In the genomic region with DNA sequence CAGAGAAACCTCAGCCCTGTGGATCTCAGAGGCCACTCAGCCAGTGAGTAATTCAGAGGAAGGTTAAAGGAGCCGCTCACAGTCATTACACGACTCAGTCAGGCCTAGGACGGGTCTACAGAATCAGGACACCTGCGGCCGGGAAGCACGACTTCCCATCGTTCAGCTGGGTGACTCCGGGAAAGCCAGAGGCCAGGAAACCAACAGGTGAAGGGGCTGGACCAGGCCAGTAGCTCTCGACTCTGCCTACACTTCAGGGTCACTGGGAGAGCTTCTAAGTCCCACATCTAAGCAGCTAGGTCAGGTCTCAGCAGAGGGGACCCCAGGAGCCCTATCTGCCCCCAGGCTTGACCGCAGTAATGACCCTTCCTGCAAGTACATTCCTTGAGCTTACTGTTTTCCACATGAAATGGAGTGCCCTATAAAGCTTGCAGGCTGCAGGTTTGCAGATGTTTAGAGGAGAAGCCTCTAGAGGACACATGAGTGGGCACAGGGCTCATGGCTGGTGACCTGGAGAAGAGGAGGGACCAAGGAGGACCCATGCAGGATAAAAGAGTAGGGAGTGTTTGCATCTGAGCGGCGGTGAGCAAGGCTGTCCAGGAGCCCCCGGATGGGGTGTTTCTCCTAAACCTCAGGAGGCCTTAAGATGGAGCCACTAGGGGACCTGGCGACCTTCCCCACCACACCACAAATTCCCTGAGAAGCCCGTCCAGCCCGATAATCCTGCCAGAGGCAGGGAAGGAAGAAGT, we compare ENCODE assay signal across 25 cellular contexts. TPM values are rescaled to one million over a fixed set of nuclear protein-coding genes. Genes with fewer than 3 reads are reported as not detected.
DNase-seq lines count a peak whose midpoint lies in the region; ATAC-seq, FAIRE-seq and TF ChIP-seq lines count a peak whose summit lies in the region.
"Had no signal": no experiment of that assay in that cellular context is flagged by ENCODE, and none has a peak within 500 bp of the region (broad histone marks: within the 10 kb centered on the region; RNA-seq: fewer than 3 reads in every experiment).

No MANE protein-coding gene starts in this region.

- peak; percentile 22 for ATAC-seq in stimulated activated naive CD8-positive, alpha-beta T cell treated with anti-CD3 and anti-CD28 coated beads, Interleukin-15, amount 100 ng/mL, for 72 hours
- no peak for ATAC-seq in stimulated activated naive CD8-positive, alpha-beta T cell treated with anti-CD3 and anti-CD28 coated beads, Interleukin-15, Interleukin-2, amounts not matched to agents 100 U/mL and 50 U/mL, for 24 hours
- ATAC-seq: GM23338, HCT116 had no signal

- no peaks in the 10 kb centered on the region for H3K27me3 Mint-ChIP-seq in stimulated activated naive CD8-positive, alpha-beta T cell treated with anti-CD3 and anti-CD28 coated beads, Interleukin-15, amount 100 ng/mL, for 72 hours

- H3K4me1 ChIP-seq in H1 (replicated peaks in 1 of 4; ENCODE audit: control insufficient read depth in 3 of 4, insufficient read depth in 4 of 4, low read length in 3 of 4) (no peaks in the 10 kb centered on the region; a peak in 1 of 7 replicates), osteoblast (ENCODE audit: insufficient read depth, low read length) (no peaks in the 10 kb centered on the region)
- H3K4me1 ChIP-seq: BE2C had no signal

- DNase-seq in stimulated activated naive CD8-positive, alpha-beta T cell treated with anti-CD3 and anti-CD28 coated beads, Interleukin-15, amount 100 ng/mL, for 72 hours: no peak
- DNase-seq in stimulated activated naive CD8-positive, alpha-beta T cell treated with anti-CD3 and anti-CD28 coated beads, Interleukin-15, Interleukin-2, amounts not matched to agents 100 U/mL and 50 U/mL, for 24 hours: no peak
- DNase-seq in H1 (ENCODE audit: low read depth in 1 of 2, low spot score in 2 of 2): no peak
- DNase-seq in osteoblast (ENCODE audit: insufficient read length, low spot score, missing footprints): peak; percentile 72
- DNase-seq in ureter (ENCODE audit: low spot score): peak; percentile 30
- DNase-seq in WERI-Rb-1: no peak
- no peak for DNase-seq in NCI-H510A (lab: John Stamatoyannopoulos, UW)
- DNase-seq in OCI-M1 (lab: John Stamatoyannopoulos, UW): no peak
- DNase-seq: ACHN; BE2C; CD4-positive, alpha-beta memory T cell; DMS153; DMS79; GDM1; HFFc6 had no signal

- H3K4me3 ChIP-seq in H1 (ENCODE audit: extremely low read depth in 1 of 4, insufficient read depth in 2 of 4, low read depth in 3 of 4, low read length in 4 of 4): no peak overlapping the region
- H3K4me3 ChIP-seq in osteoblast (ENCODE audit: insufficient read depth, low read length): no peak overlapping the region
- H3K4me3 ChIP-seq in WERI-Rb-1 (ENCODE audit: low read depth, low read length): no peak overlapping the region
- H3K4me3 ChIP-seq: GM23338 had no signal

- no peak overlapping the region for H3K18ac ChIP-seq in H1 (ENCODE audit: extremely low read depth, low read length)

- peak overlapping the region in 1 of 2 donors; percentile 7 for H3K27ac Mint-ChIP-seq in stimulated activated naive CD8-positive, alpha-beta T cell treated with anti-CD3 and anti-CD28 coated beads, Interleukin-15, amount 100 ng/mL, for 72 hours
- H3K27ac Mint-ChIP-seq: CD14-positive monocyte; CD4-positive, alpha-beta memory T cell; GM23338; HFFc6; IgD-negative memory B cell had no signal

- no peak overlapping the region for H3K4me3 Mint-ChIP-seq in stimulated activated naive CD8-positive, alpha-beta T cell treated with anti-CD3 and anti-CD28 coated beads, Interleukin-15, amount 100 ng/mL, for 72 hours
- H3K4me3 Mint-ChIP-seq: CD14-positive monocyte; CD4-positive, alpha-beta memory T cell; GM23338; HFFc6; IgD-negative memory B cell had no signal

- no peak overlapping the region for H2BK20ac ChIP-seq in H1 (ENCODE audit: low read length)

- no peak for TF ChIP-seq POLR2A in H1 (IDR thresholded peaks at IDR 0.05; ENCODE audit: control extremely low read depth in 1 of 2, low read depth in 2 of 2, low read length in 2 of 2)

- H2AFZ ChIP-seq in H1 (ENCODE audit: low read length) (no peak overlapping the region), osteoblast (ENCODE audit: low read length) (no peak overlapping the region)
- H2AFZ ChIP-seq: GM23338 had no signal

- no peak overlapping the region for H4K5ac ChIP-seq in H1 (ENCODE audit: insufficient read length, low read depth, low read length)

- H4K20me1 ChIP-seq in H1 (replicated peaks in 1 of 2; ENCODE audit: control insufficient read depth in 1 of 2, insufficient read depth in 2 of 2, low read length in 2 of 2) (no peaks in the 10 kb centered on the region), osteoblast (ENCODE audit: insufficient read depth, low read length) (no peaks in the 10 kb centered on the region)

- H3K14ac ChIP-seq in H1 (ENCODE audit: insufficient read length): no peak overlapping the region

- no peak overlapping the region for H3K23ac ChIP-seq in H1 (ENCODE audit: insufficient read length)

- H3K9ac ChIP-seq in H1 (replicated peaks in 1 of 4; ENCODE audit: extremely low read depth in 1 of 4, low read depth in 3 of 4, low read length in 3 of 4): no peak overlapping the region

- H3K27ac ChIP-seq in H1 (ENCODE audit: low read depth, low read length) (no peak overlapping the region), osteoblast (ENCODE audit: low read depth, low read length) (no peak overlapping the region), WERI-Rb-1 (no peak overlapping the region)

- peaks cover 6% of the 10 kb centered on the region for H3K4me1 Mint-ChIP-seq in stimulated activated naive CD8-positive, alpha-beta T cell treated with anti-CD3 and anti-CD28 coated beads, Interleukin-15, amount 100 ng/mL, for 72 hours
- H3K4me1 Mint-ChIP-seq: CD4-positive, alpha-beta memory T cell; IgD-negative memory B cell had no signal

- WGBS in H1 (ENCODE audit: extremely low coverage in 1 of 2, insufficient coverage in 1 of 2, insufficient read length in 1 of 2, insufficient replicate concordance in 2 of 2, low coverage in 1 of 2, low lambda C conversion rate in 2 of 2, missing lambda C conversion rate in 1 of 2), 2 experiments: 95% methylated on average over 16 of the region's 16 CpGs; no CpG with 5 or more reads in 1 of the 2 experiments

- no peak for TF ChIP-seq EP300 in H1 (IDR thresholded peaks at IDR 0.05; ENCODE audit: borderline replicate concordance in 1 of 2, low read depth in 2 of 2, low read length in 2 of 2)

- H3K23me2 ChIP-seq in H1 (ENCODE audit: low read depth, low read length): no peaks in the 10 kb centered on the region

- no peak for FAIRE-seq in H1 (lab: Jason Lieb, UNC)
- FAIRE-seq: A204.1, GM12892, GM18507, HTR-8/SVneo had no signal

- H3K56ac ChIP-seq in H1 (replicated peaks; ENCODE audit: insufficient read length, low read depth, low read length): no peak overlapping the region

- H2BK5ac ChIP-seq in H1 (ENCODE audit: low read depth, low read length): no peak overlapping the region

- CTCF ChIA-PET in H1 (lab: Charles Lee; ENCODE audit: partially characterized antibody): interaction anchor here (1.3 to 2.4 kb wide), 2 partner anchors 13 to 14 kb away, joined by 3 to 15 read pairs; no protein-coding TSS in a partner anchor

- H3K9me3 Mint-ChIP-seq in stimulated activated naive CD8-positive, alpha-beta T cell treated with anti-CD3 and anti-CD28 coated beads, Interleukin-15, amount 100 ng/mL, for 72 hours: no peaks in the 10 kb centered on the region
- H3K9me3 Mint-ChIP-seq: CD4-positive, alpha-beta memory T cell; GM23338; HFFc6 had no signal

- H3K9me3 ChIP-seq in H1 (ENCODE audit: insufficient read depth in 2 of 2, low read depth in 1 of 2, low read length in 1 of 2) (no peaks in the 10 kb centered on the region), osteoblast (ENCODE audit: low read depth, low read length) (no peaks in the 10 kb centered on the region), WERI-Rb-1 (ENCODE audit: severe bottlenecking) (no peaks in the 10 kb centered on the region)
- H3K9me3 ChIP-seq: BE2C had no signal

- H4K91ac ChIP-seq in H1 (replicated peaks; ENCODE audit: insufficient read length, low read length): no peak overlapping the region

- no peak for TF ChIP-seq RAD21 in H1 (IDR thresholded peaks at IDR 0.05 in 1 of 2, conservative IDR thresholded peaks at IDR 0.05 in 1 of 2; ENCODE audit: low read depth in 2 of 2, low read length in 2 of 2)

- H3K4me2 ChIP-seq in H1 (ENCODE audit: insufficient read depth in 1 of 2, low read depth in 2 of 2, low read length in 2 of 2) (no peak overlapping the region), osteoblast (ENCODE audit: insufficient read depth, low read length) (no peak overlapping the region)
- H3K4me2 ChIP-seq: GM23338 had no signal

- H3K4ac ChIP-seq in H1 (replicated peaks; ENCODE audit: insufficient read length, low read depth, low read length): no peak overlapping the region

- H3K79me2 ChIP-seq in H1 (ENCODE audit: control insufficient read depth in 1 of 2, insufficient read depth in 2 of 2, low read length in 2 of 2) (no peaks in the 10 kb centered on the region), osteoblast (ENCODE audit: insufficient read depth, low read length) (no peaks in the 10 kb centered on the region)

- no peak overlapping the region for H2AK5ac ChIP-seq in H1 (ENCODE audit: low read depth, low read length)

- no peaks in the 10 kb centered on the region for H3K79me1 ChIP-seq in H1 (ENCODE audit: low read depth, low read length)

- TF ChIP-seq CTCF in H1 (IDR thresholded peaks at IDR 0.05; ENCODE audit: control extremely low read depth in 1 of 3, insufficient read depth in 1 of 3, low read depth in 1 of 3, low read length in 3 of 3) (no peak), osteoblast (IDR thresholded peaks at IDR 0.05; ENCODE audit: extremely low read depth, low read depth, low read length) (no peak), WERI-Rb-1 (IDR thresholded peaks at IDR 0.05; ENCODE audit: low read depth, low read length) (no peak)

- no peak overlapping the region for H2BK120ac ChIP-seq in H1 (replicated peaks; ENCODE audit: low read depth, low read length)

- H3K27me3 ChIP-seq in H1 (replicated peaks in 1 of 4; ENCODE audit: control insufficient read depth in 3 of 4, extremely low read depth in 1 of 4, insufficient read depth in 3 of 4, low read length in 3 of 4) (no peaks in the 10 kb centered on the region; a peak in 1 of 7 replicates), osteoblast (ENCODE audit: insufficient read depth, low read length) (no peaks in the 10 kb centered on the region), WERI-Rb-1 (ENCODE audit: insufficient read depth, low read depth, severe bottlenecking) (no peaks in the 10 kb centered on the region)

- no peak overlapping the region for H4K8ac ChIP-seq in H1 (ENCODE audit: extremely low read depth, insufficient read depth, low read length)

- H3K36me3 ChIP-seq in H1 (ENCODE audit: control insufficient read depth in 2 of 4, insufficient read depth in 4 of 4, low read length in 3 of 4) (no peaks in the 10 kb centered on the region; a peak in 1 of 8 replicates), osteoblast (ENCODE audit: insufficient read depth, low read length) (no peaks in the 10 kb centered on the region), WERI-Rb-1 (no peaks in the 10 kb centered on the region)
- H3K36me3 ChIP-seq: BE2C had no signal

- H2BK15ac ChIP-seq in H1 (ENCODE audit: low read length): no peak overlapping the region

- POLR2A ChIA-PET in H1 (lab: Charles Lee; ENCODE audit: partially characterized antibody): interaction anchor here (1.5 kb wide), 1 partner anchor 10 kb away, joined by 6 read pairs; the partner anchor contains the start of gene DIPK1C

- peak overlapping the region; percentile 17; the same call in 1 of the 2 replicates for H2BK12ac ChIP-seq in H1 (ENCODE audit: low read depth, low read length)

RNA-seq across cellular contexts. Expression of gene DIPK1C, which starts 9.5 kb away (rescaled TPM):
- total RNA-seq in H1 (2021; fragmentation: NEBNext Ultra II Directional; extraction: Animal tissue kit (Norgen Biotek cat#: 25700)): not detected in 2 replicates
- polyA plus RNA-seq in H1 (2011; rRNA removed): 0.08 TPM in 1 of 2 replicates, not detected in the other
- polyA plus RNA-seq in H1 (2011; cell fraction: cytosol; rRNA removed): not detected
- polyA plus RNA-seq in H1 (2011; cell fraction: nucleus; rRNA removed): not detected
- 0.13 TPM in 1 of 4 replicates, not detected in the others for polyA plus RNA-seq in H1 (2012, experiment 1 of 2)
- not detected for polyA plus RNA-seq in H1 (2012, experiment 2 of 2)
- not detected for polyA plus RNA-seq in H1 (2013, experiment 1 of 2)
- not detected for polyA plus RNA-seq in H1 (2013, experiment 2 of 2)
- polyA minus RNA-seq in H1 (2011; rRNA and poly(A)+ RNA removed): not detected in 2 replicates
- not detected for polyA minus RNA-seq in H1 (2011; cell fraction: cytosol; rRNA and poly(A)+ RNA removed)
- polyA minus RNA-seq in H1 (2011; cell fraction: nucleus; rRNA and poly(A)+ RNA removed): not detected
- total RNA-seq in osteoblast (not detected in 2 replicates), ureter (not detected)
- total RNA-seq: CD4-positive, alpha-beta memory T cell; Daoy; H7; HFFc6 had no signal
- polyA plus RNA-seq: CD14-positive monocyte; CD4-positive, alpha-beta memory T cell; GM23338; IgD-negative memory B cell had no signal

RNA-seq across cellular contexts. Expression of gene CNDP2, which starts 48.6 kb away (rescaled TPM):
- total RNA-seq in H1 (2021; fragmentation: NEBNext Ultra II Directional; extraction: Animal tissue kit (Norgen Biotek cat#: 25700)): 243 TPM in 2 replicates
- 71.8 and 95.6 TPM in 2 replicates for polyA plus RNA-seq in H1 (2011; rRNA removed)
- 143 TPM for polyA plus RNA-seq in H1 (2011; cell fraction: cytosol; rRNA removed)
- polyA plus RNA-seq in H1 (2011; cell fraction: nucleus; rRNA removed): 117 TPM
- polyA plus RNA-seq in H1 (2012, experiment 1 of 2): 206 to 243 TPM (median 228 TPM) in 4 replicates
- polyA plus RNA-seq in H1 (2012, experiment 2 of 2): 200 TPM
- polyA plus RNA-seq in H1 (2013, experiment 1 of 2): 149 TPM
- 147 TPM for polyA plus RNA-seq in H1 (2013, experiment 2 of 2)
- polyA minus RNA-seq in H1 (2011; rRNA and poly(A)+ RNA removed): 161 and 173 TPM in 2 replicates
- 117 TPM for polyA minus RNA-seq in H1 (2011; cell fraction: cytosol; rRNA and poly(A)+ RNA removed)
- polyA minus RNA-seq in H1 (2011; cell fraction: nucleus; rRNA and poly(A)+ RNA removed): 78.6 TPM
- total RNA-seq in osteoblast: 25.3 and 27.7 TPM in 2 replicates
- total RNA-seq in ureter: 344 TPM

Comparison
In these comparisons a context has a peak if more than half of its experiments do, and no peak if none do; other contexts are left out.
1. DNase-seq: peak in osteoblast (single experiment) and ureter (single experiment); none in stimulated activated naive CD8-positive, alpha-beta T cell treated with anti-CD3 and anti-CD28 coated beads, Interleukin-15, amount 100 ng/mL, for 72 hours (0 of 2), stimulated activated naive CD8-positive, alpha-beta T cell treated with anti-CD3 and anti-CD28 coated beads, Interleukin-15, Interleukin-2, amounts not matched to agents 100 U/mL and 50 U/mL, for 24 hours (single experiment), H1 (0 of 2), WERI-Rb-1 (single experiment), NCI-H510A (single experiment) and OCI-M1 (single experiment).